ENCODE assay signal across 16 cellular contexts in the genomic region with DNA sequence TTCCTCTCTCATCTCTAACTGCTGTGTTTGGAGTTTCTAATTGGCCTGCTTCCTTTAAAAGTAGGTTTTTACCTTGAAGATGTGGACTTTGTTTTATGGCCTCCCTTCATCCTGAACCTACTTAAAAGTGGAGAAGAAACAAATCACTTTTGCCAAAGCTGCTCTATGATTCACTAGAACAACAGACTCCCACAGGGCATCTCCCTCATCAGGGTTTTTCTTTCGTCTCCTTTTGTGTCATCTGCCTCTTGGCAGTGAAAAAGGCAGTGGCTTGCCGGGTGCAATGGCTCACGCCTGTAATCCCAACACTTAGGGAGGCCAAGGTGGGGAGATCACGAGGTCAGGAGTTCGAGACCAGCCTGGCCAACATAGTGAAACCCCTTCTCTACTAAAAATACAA.
DNase-seq lines count a peak whose midpoint lies in the region; ATAC-seq, FAIRE-seq and TF ChIP-seq lines count a peak whose summit lies in the region.
"Had no signal": no experiment of that assay in that cellular context is flagged by ENCODE, and none has a peak within 500 bp of the region (broad histone marks: within the 10 kb centered on the region; RNA-seq: fewer than 3 reads in every experiment).

No MANE protein-coding gene starts in this region.

- no peak for ATAC-seq in CD4-positive, alpha-beta T cell (ENCODE audit: poor library complexity)
- ATAC-seq in stimulated activated memory B cell treated with anti-CD40 and anti-IgM and Interleukin-4, amounts not matched to agents 10 μg/mL and 1 μg/mL and 100 μg/mL, for 72 hours: no peak

- no peak for FAIRE-seq in astrocyte (lab: Jason Lieb, UNC)
- FAIRE-seq: A204.1 had no signal

- peaks cover 8% of the 10 kb centered on the region for H3K36me3 Mint-ChIP-seq in astrocyte (ENCODE audit: low read depth, unreplicated experiment)
- H3K36me3 Mint-ChIP-seq in CD4-positive, alpha-beta T cell (ENCODE audit: low read depth): no peaks in the 10 kb centered on the region
- no peaks in the 10 kb centered on the region for H3K36me3 Mint-ChIP-seq in stimulated activated memory B cell treated with anti-CD40 and anti-IgM and Interleukin-4, amounts not matched to agents 10 μg/mL and 1 μg/mL and 100 μg/mL, for 72 hours
- H3K36me3 Mint-ChIP-seq: CD4-positive, alpha-beta memory T cell had no signal

- no peaks in the 10 kb centered on the region for H3K27me3 Mint-ChIP-seq in astrocyte (ENCODE audit: low read depth, unreplicated experiment)
- H3K27me3 Mint-ChIP-seq in CD4-positive, alpha-beta T cell: peaks cover 4% of the 10 kb centered on the region
- no peaks in the 10 kb centered on the region for H3K27me3 Mint-ChIP-seq in stimulated activated memory B cell treated with anti-CD40 and anti-IgM and Interleukin-4, amounts not matched to agents 10 μg/mL and 1 μg/mL and 100 μg/mL, for 72 hours
- H3K27me3 Mint-ChIP-seq: B cell had no signal

- DNase-seq in EH (ENCODE audit: low read depth) (peak; percentile 23), astrocyte (ENCODE audit: low read depth) (peak; percentile 16), esophagus muscularis mucosa (ENCODE audit: extremely low spot score) (peak; percentile 37), skeletal muscle cell (ENCODE audit: low read depth) (peak; percentile 24), SHP77 treated with DMSO at 0.1 percent for 48 hours (lab: John Stamatoyannopoulos, UW) (no peak), GM19240 (ENCODE audit: insufficient read length, low spot score) (no peak)
- no peak for DNase-seq in CD4-positive, alpha-beta T cell
- DNase-seq: C1 segment of cervical spinal cord; CD4-positive, alpha-beta memory T cell; COR-L47; DND-41; GOT3; H9 had no signal

- H3K9ac ChIP-seq in astrocyte (ENCODE audit: low read length): no peak overlapping the region

- no peaks in the 10 kb centered on the region for H4K20me1 ChIP-seq in astrocyte (ENCODE audit: insufficient read depth, low read length)

- H3K4me1 ChIP-seq in astrocyte (ENCODE audit: insufficient read depth, low read length) (no peaks in the 10 kb centered on the region), esophagus muscularis mucosa (no peaks in the 10 kb centered on the region)

- CTCF ChIA-PET in CD4-positive, alpha-beta T cell (lab: Charles Lee): no interaction called here

- H3K27ac ChIP-seq in astrocyte (ENCODE audit: low read depth, low read length): no peak overlapping the region
- no peak overlapping the region for H3K27ac ChIP-seq in esophagus muscularis mucosa (replicated peaks in 1 of 4)
- H3K27ac ChIP-seq in CD4-positive, alpha-beta T cell (ENCODE audit: low read depth, low read length): no peak overlapping the region

- no peaks in the 10 kb centered on the region for H3K9me3 ChIP-seq in astrocyte (ENCODE audit: insufficient read depth, low read depth, low read length)
- H3K9me3 ChIP-seq in esophagus muscularis mucosa: no peaks in the 10 kb centered on the region
- no peaks in the 10 kb centered on the region for H3K9me3 ChIP-seq in CD4-positive, alpha-beta T cell (ENCODE audit: control insufficient read depth, low read length)

- no peaks in the 10 kb centered on the region for H3K9me3 Mint-ChIP-seq in astrocyte (ENCODE audit: unreplicated experiment)
- H3K9me3 Mint-ChIP-seq in CD4-positive, alpha-beta T cell: no peaks in the 10 kb centered on the region
- H3K9me3 Mint-ChIP-seq in stimulated activated memory B cell treated with anti-CD40 and anti-IgM and Interleukin-4, amounts not matched to agents 10 μg/mL and 1 μg/mL and 100 μg/mL, for 72 hours: peaks cover 3% of the 10 kb centered on the region
- H3K9me3 Mint-ChIP-seq: H9 had no signal

- H3K4me3 ChIP-seq in astrocyte (ENCODE audit: insufficient read depth, low read depth, low read length) (no peak overlapping the region), esophagus muscularis mucosa (no peak overlapping the region), skeletal muscle cell (ENCODE audit: low read depth, low read length) (no peak overlapping the region)

- TF ChIP-seq CTCF in astrocyte (IDR thresholded peaks at IDR 0.05; ENCODE audit: insufficient read depth, low read depth, low read length): no peak
- no peak for TF ChIP-seq CTCF in esophagus muscularis mucosa (IDR thresholded peaks at IDR 0.05)
- no peak for TF ChIP-seq CTCF in CD4-positive, alpha-beta T cell (IDR thresholded peaks at IDR 0.05)

- H3K79me2 ChIP-seq in astrocyte (ENCODE audit: insufficient read depth, low read length): no peaks in the 10 kb centered on the region

- no peak overlapping the region for H3K27ac Mint-ChIP-seq in astrocyte (ENCODE audit: unreplicated experiment)
- H3K27ac Mint-ChIP-seq in CD4-positive, alpha-beta T cell: no peak overlapping the region
- no peak overlapping the region for H3K27ac Mint-ChIP-seq in stimulated activated memory B cell treated with anti-CD40 and anti-IgM and Interleukin-4, amounts not matched to agents 10 μg/mL and 1 μg/mL and 100 μg/mL, for 72 hours
- H3K27ac Mint-ChIP-seq: B cell; CD4-positive, alpha-beta memory T cell had no signal

- no peak for TF ChIP-seq POLR2A in esophagus muscularis mucosa (IDR thresholded peaks at IDR 0.05; ENCODE audit: low read depth)

- POLR2A ChIA-PET in CD4-positive, alpha-beta T cell (lab: Charles Lee): no interaction called here

- H3K36me3 ChIP-seq in astrocyte (ENCODE audit: insufficient read depth, low read length) (no peaks in the 10 kb centered on the region), esophagus muscularis mucosa (no peaks in the 10 kb centered on the region)

- H3K27me3 ChIP-seq in astrocyte (ENCODE audit: insufficient read depth, low read length) (no peaks in the 10 kb centered on the region), esophagus muscularis mucosa (no peaks in the 10 kb centered on the region)
- no peaks in the 10 kb centered on the region for H3K27me3 ChIP-seq in CD4-positive, alpha-beta T cell (ENCODE audit: control insufficient read depth, insufficient read depth, low read length)

- WGBS in esophagus muscularis mucosa: 92% methylated on average over 4 of the region's 5 CpGs

- TF ChIP-seq EP300 in esophagus muscularis mucosa (IDR thresholded peaks at IDR 0.05): no peak

- H3K4me1 Mint-ChIP-seq in astrocyte (ENCODE audit: low read depth, unreplicated experiment): no peaks in the 10 kb centered on the region
- no peaks in the 10 kb centered on the region for H3K4me1 Mint-ChIP-seq in CD4-positive, alpha-beta T cell (ENCODE audit: low read depth)
- H3K4me1 Mint-ChIP-seq in stimulated activated memory B cell treated with anti-CD40 and anti-IgM and Interleukin-4, amounts not matched to agents 10 μg/mL and 1 μg/mL and 100 μg/mL, for 72 hours: no peaks in the 10 kb centered on the region
- H3K4me1 Mint-ChIP-seq: B cell; CD4-positive, alpha-beta memory T cell had no signal

- no peak overlapping the region for H2AFZ ChIP-seq in astrocyte (ENCODE audit: low read depth, low read length)

- intact Hi-C loops in esophagus muscularis mucosa (cut with DNase I): no loop called here
- intact Hi-C loops in CD4-positive, alpha-beta T cell (cut with DNase I, micrococcal nuclease): no loop called here

- H3K4me3 Mint-ChIP-seq in astrocyte (ENCODE audit: unreplicated experiment): no peak overlapping the region
- H3K4me3 Mint-ChIP-seq in CD4-positive, alpha-beta T cell: no peak overlapping the region
- H3K4me3 Mint-ChIP-seq in stimulated activated memory B cell treated with anti-CD40 and anti-IgM and Interleukin-4, amounts not matched to agents 10 μg/mL and 1 μg/mL and 100 μg/mL, for 72 hours: no peak overlapping the region
- H3K4me3 Mint-ChIP-seq: B cell; CD4-positive, alpha-beta memory T cell; H9 had no signal

- H3K4me2 ChIP-seq in astrocyte (ENCODE audit: low read length): no peak overlapping the region

Comparison
In these comparisons a context has a peak if more than half of its experiments do, and no peak if none do; other contexts are left out.
1. DNase-seq: peak in EH (single experiment), astrocyte (single experiment), esophagus muscularis mucosa (single experiment) and skeletal muscle cell (single experiment); none in CD4-positive, alpha-beta T cell (0 of 10), SHP77 treated with DMSO at 0.1 percent for 48 hours (single experiment) and GM19240 (single experiment).